In genomic region chr12:34356233-34356987, GRCh38 we compare ENCODE assay signal across 24 cellular contexts.
"Had no signal": no experiment of that assay in that cellular context is flagged by ENCODE, and none has a peak within 500 bp of the region (broad histone marks: within the 10 kb centered on the region; RNA-seq: fewer than 3 reads in every experiment).

No MANE protein-coding gene starts in this region.

- H3K27me3 ChIP-seq: adrenal gland had no signal

- H3K9me3 Mint-ChIP-seq: activated naive CD8-positive, alpha-beta T cell treated with anti-CD3 and anti-CD28 coated beads, Interleukin-2, amount 10 ng/mL, durations not matched to agents 7 days and 5 days had no signal

- H3K36me3 Mint-ChIP-seq: activated naive CD8-positive, alpha-beta T cell treated with anti-CD3 and anti-CD28 coated beads, Interleukin-2, amount 10 ng/mL, durations not matched to agents 7 days and 5 days had no signal

- H3K36me3 ChIP-seq: adrenal gland, WERI-Rb-1 had no signal

- H3K27me3 Mint-ChIP-seq: activated CD4-positive, alpha-beta T cell treated with anti-CD3 and anti-CD28 coated beads for 36 hours; activated naive CD8-positive, alpha-beta T cell treated with anti-CD3 and anti-CD28 coated beads, Interleukin-2, amount 10 ng/mL, durations not matched to agents 7 days and 5 days had no signal

- H3K4me3 ChIP-seq: adrenal gland had no signal

- ATAC-seq: activated CD4-positive, alpha-beta T cell treated with anti-CD3 and anti-CD28 coated beads for 36 hours; activated CD8-positive, alpha-beta T cell treated with anti-CD3 and anti-CD28 coated beads, Interleukin-2, amount 10 ng/mL, durations not matched to agents 7 days and 5 days had no signal

- DNase-seq: activated CD4-positive, alpha-beta T cell treated with anti-CD3 and anti-CD28 coated beads for 36 hours; activated CD4-positive, alpha-beta T cell treated with anti-CD3 and anti-CD28 coated beads, Interleukin-2, amount 50 U/mL, for 4 hours; activated CD8-positive, alpha-beta memory T cell treated with anti-CD3 and anti-CD28 coated beads, Interleukin-2, amount 50 U/mL, for 48 hours; activated CD8-positive, alpha-beta T cell treated with anti-CD3 and anti-CD28 coated beads, Interleukin-2, amount 10 ng/mL, durations not matched to agents 7 days and 5 days; activated naive CD4-positive, alpha-beta T cell treated with anti-CD3 and anti-CD28 coated beads, Interleukin-2, amount 50 U/mL, for 16 hours; activated naive CD8-positive, alpha-beta T cell treated with anti-CD3 and anti-CD28 coated beads, Interleukin-2, amount 10 ng/mL, durations not matched to agents 7 days and 5 days; activated T-cell treated with anti-CD3 and anti-CD28 coated beads, Interleukin-2, amount 50 U/mL, for 1 hour; adrenal gland; anterior cingulate cortex; cerebellar nuclear complex; Karpas-422; NCI-H1105 treated with DMSO at 0.1 percent for 48 hours; NCI-H1436 treated with DMSO at 0.1 percent for 48 hours; NCI-H187; NCI-H2081; NCI-H446; NCI-H524; NCI-H748 treated with DMSO at 0.1 percent for 48 hours; NK-92 treated with Interleukin-12 subunit alpha and Interleukin-12 subunit beta, amount 100 ng/mL, for 24 hours; OCI-M1; SHP77 treated with DMSO at 0.1 percent for 48 hours; T-helper 1 cell; WERI-Rb-1 had no signal

- H3K4me1 Mint-ChIP-seq: activated CD4-positive, alpha-beta T cell treated with anti-CD3 and anti-CD28 coated beads for 36 hours; activated naive CD8-positive, alpha-beta T cell treated with anti-CD3 and anti-CD28 coated beads, Interleukin-2, amount 10 ng/mL, durations not matched to agents 7 days and 5 days had no signal

- H3K4me3 Mint-ChIP-seq: activated CD4-positive, alpha-beta T cell treated with anti-CD3 and anti-CD28 coated beads for 36 hours; activated CD8-positive, alpha-beta T cell treated with anti-CD3 and anti-CD28 coated beads, Interleukin-2, amount 10 ng/mL, durations not matched to agents 7 days and 5 days; activated naive CD8-positive, alpha-beta T cell treated with anti-CD3 and anti-CD28 coated beads, Interleukin-2, amount 10 ng/mL, durations not matched to agents 7 days and 5 days had no signal

- H3K4me1 ChIP-seq: adrenal gland had no signal

- H3K9me3 ChIP-seq: adrenal gland had no signal

- H3K27ac ChIP-seq: adrenal gland, WERI-Rb-1 had no signal

- H3K27ac Mint-ChIP-seq: activated CD4-positive, alpha-beta T cell treated with anti-CD3 and anti-CD28 coated beads for 36 hours; activated CD8-positive, alpha-beta T cell treated with anti-CD3 and anti-CD28 coated beads, Interleukin-2, amount 10 ng/mL, durations not matched to agents 7 days and 5 days; activated naive CD8-positive, alpha-beta T cell treated with anti-CD3 and anti-CD28 coated beads, Interleukin-2, amount 10 ng/mL, durations not matched to agents 7 days and 5 days had no signal

- FAIRE-seq: colon had no signal
